9 cellular contexts compared by ENCODE assay signal in genomic region chr6:20117474-20117873, GRCh38.
A peak's percentile ranks its signal among the peaks of the same experiment; 100 is the strongest.
DNase-seq lines count a peak whose midpoint lies in the region; ATAC-seq lines count a peak whose summit lies in the region.
"Had no signal": no experiment of that assay in that cellular context is flagged by ENCODE, and none has a peak within 500 bp of the region (broad histone marks: within the 10 kb centered on the region; RNA-seq: fewer than 3 reads in every experiment).

No MANE protein-coding gene starts in this region.

- DNase-seq in DMS79 treated with DMSO at 0.1 percent for 48 hours (lab: John Stamatoyannopoulos, UW) (peak; percentile 60), iPS-NIHi7 (ENCODE audit: extremely low spot score) (peak; percentile 48), NCI-H524 treated with DMSO at 0.1 percent for 48 hours (lab: John Stamatoyannopoulos, UW) (no peak), NCI-H345 treated with DMSO at 0.1 percent for 48 hours (lab: John Stamatoyannopoulos, UW; ENCODE audit: unreplicated experiment) (no peak), UCSD-AML1 (lab: John Stamatoyannopoulos, UW; ENCODE audit: unreplicated experiment) (no peak)
- no peak for DNase-seq in NK-92 treated with Interleukin-12 subunit alpha and Interleukin-12 subunit beta, amount 100 ng/mL, for 24 hours (lab: John Stamatoyannopoulos, UW)
- DNase-seq: activated T-cell treated with anti-CD3 and anti-CD28 coated beads, Interleukin-2, amount 50 U/mL, for 4 hours had no signal

- ATAC-seq in GM21447 (IDR thresholded peaks at IDR 0.05; ENCODE audit: unreplicated experiment) (peak; percentile 79), HG03558 (IDR thresholded peaks at IDR 0.05; ENCODE audit: extremely low read depth, unreplicated experiment) (peak; percentile 94)
- ATAC-seq: activated T-cell treated with anti-CD3 and anti-CD28 coated beads, Interleukin-2, amount 50 U/mL, for 4 hours had no signal

Comparison
In these comparisons a context has a peak if more than half of its experiments do, and no peak if none do; other contexts are left out.
1. DNase-seq: peak in DMS79 treated with DMSO at 0.1 percent for 48 hours (single experiment) and iPS-NIHi7 (single experiment); none in NCI-H524 treated with DMSO at 0.1 percent for 48 hours (single experiment), NK-92 treated with Interleukin-12 subunit alpha and Interleukin-12 subunit beta, amount 100 ng/mL, for 24 hours (single experiment), NCI-H345 treated with DMSO at 0.1 percent for 48 hours (single experiment) and UCSD-AML1 (single experiment).